8 cellular contexts compared by ENCODE assay signal in the genomic region with DNA sequence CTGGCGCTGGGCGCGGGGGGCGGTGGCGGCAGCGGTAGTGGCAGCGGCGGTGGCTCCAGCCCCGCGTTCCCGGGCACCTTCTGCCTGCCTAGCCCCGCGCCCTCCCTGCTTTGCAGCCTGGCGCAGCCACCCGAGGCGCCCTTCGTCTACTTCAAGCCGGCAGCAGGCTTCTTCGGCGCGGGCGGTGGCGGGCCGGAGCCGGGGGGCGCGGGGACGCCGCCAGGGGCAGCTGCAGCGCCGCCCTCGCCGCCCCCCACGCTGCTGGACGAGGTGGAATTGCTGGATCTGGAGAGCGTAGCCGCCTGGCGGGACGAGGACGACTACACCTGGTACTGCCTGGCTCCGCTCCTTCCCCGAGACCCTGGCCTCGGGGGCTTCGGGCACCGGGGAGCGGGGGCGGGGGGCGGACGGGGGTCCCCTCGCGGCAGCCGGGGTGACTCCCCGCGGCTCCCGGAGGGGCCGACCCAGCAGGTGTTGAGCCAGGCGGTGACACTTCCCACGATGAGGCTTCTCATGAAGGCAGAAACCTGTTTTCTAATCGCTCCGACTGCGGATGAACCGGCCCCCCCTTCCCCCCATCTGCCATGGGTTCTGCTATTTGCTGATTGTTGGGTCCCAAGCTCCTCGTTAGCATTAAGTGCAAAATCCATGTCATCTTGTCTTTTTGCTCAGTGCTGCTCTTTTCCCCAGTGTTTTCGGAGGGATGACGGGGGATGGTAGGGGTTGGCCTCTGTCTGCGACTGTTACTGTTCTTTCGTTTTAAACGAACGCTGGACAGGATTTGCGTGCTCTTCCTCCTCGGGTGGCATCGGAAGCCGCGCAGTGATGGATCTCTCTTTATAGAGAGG. TPM values are rescaled to one million over a fixed set of nuclear protein-coding genes. Genes with fewer than 3 reads are reported as not detected.
DNase-seq lines count a peak whose midpoint lies in the region; ATAC-seq and TF ChIP-seq lines count a peak whose summit lies in the region.

No MANE protein-coding gene starts in this region.

- DNase-seq in D341Med (ENCODE audit: low spot score) (peak; percentile 77), T-helper 2 cell (peak; percentile 17 to 81 (median 34)), astrocyte of the cerebellum (ENCODE audit: low read depth) (no peak), sigmoid colon (peak; percentile 62), glomerular visceral epithelial cell (ENCODE audit: extremely low spot score) (no peak)

- peak; percentile 22 for ATAC-seq in GM21381 (IDR thresholded peaks at IDR 0.05; ENCODE audit: unreplicated experiment)

- TF ChIP-seq EP300 in sigmoid colon (IDR thresholded peaks at IDR 0.05), result no peak

- no peak overlapping the region for H3K27ac ChIP-seq in HUES64 (ENCODE audit: low read depth, low read length)
- peak overlapping the region in 3 of 4 donors; percentile 19 to 74 (median 74) for H3K27ac ChIP-seq in sigmoid colon

- intact Hi-C loops in sigmoid colon (cut with DNase I), result loop anchor here (5.0 to 10.0 kb wide), 2 partner anchors 54 to 1054 kb away; no protein-coding TSS in a partner anchor

- H3K9me3 ChIP-seq in HUES64 (ENCODE audit: insufficient read depth, low read depth, low read length), result no peaks in the 10 kb centered on the region
- no peaks in the 10 kb centered on the region for H3K9me3 ChIP-seq in sigmoid colon

- H3K9ac ChIP-seq in HUES64 (ENCODE audit: low read depth, low read length), result peak overlapping the region; percentile 83

- peak overlapping the region; percentile 72 for H3K4me3 ChIP-seq in HUES64 (ENCODE audit: low read length)
- peak overlapping the region; percentile 47 for H3K4me3 ChIP-seq in astrocyte of the cerebellum (ENCODE audit: low read depth, low read length)
- H3K4me3 ChIP-seq in iPS-11a (ENCODE audit: low read depth, low read length), result peak overlapping the region; percentile 74
- H3K4me3 ChIP-seq in sigmoid colon, result peak overlapping the region; percentile 56 to 94 (median 82)

- H3K4me1 ChIP-seq in HUES64 (ENCODE audit: insufficient read depth, low read length) (peaks cover 20% of the 10 kb centered on the region), sigmoid colon (peaks cover 0 to 20% (median 12%) of the 10 kb centered on the region in 4 donors)

- no peaks in the 10 kb centered on the region for H3K36me3 ChIP-seq in HUES64 (ENCODE audit: insufficient read depth, low read length)
- no peaks in the 10 kb centered on the region for H3K36me3 ChIP-seq in sigmoid colon

- no peak for TF ChIP-seq CTCF in astrocyte of the cerebellum (IDR thresholded peaks at IDR 0.05; ENCODE audit: low read depth, low read length, missing control alignments)
- no peak for TF ChIP-seq CTCF in sigmoid colon (IDR thresholded peaks at IDR 0.05)

- H3K27me3 ChIP-seq in HUES64 (ENCODE audit: insufficient read depth, low read length), result peaks cover 18% of the 10 kb centered on the region
- H3K27me3 ChIP-seq in sigmoid colon, result no peaks in the 10 kb centered on the region

- WGBS in HUES64, result under 1% methylated on average over 74 of the region's 74 CpGs
- 1% methylated on average over 74 of the region's 74 CpGs for WGBS in sigmoid colon, 2 donors

- no peak for TF ChIP-seq POLR2A in sigmoid colon (IDR thresholded peaks at IDR 0.05)

- in situ Hi-C loops in astrocyte of the cerebellum (cut with HindIII; ENCODE audit: low sequenced_read_pairs), result no loop called here

RNA-seq across cellular contexts. Expression of a gene that starts 0.9 kb away (rescaled TPM):
- 25.7 TPM for polyA plus RNA-seq in HUES64 (2013, experiment 1 of 2)
- 29.7 TPM for polyA plus RNA-seq in HUES64 (2013, experiment 2 of 2)
- total RNA-seq in sigmoid colon, result 10 to 100 TPM in 3 of 4 donors, 1 to 10 TPM in 1; 6.5 to 19.3 (median 13.0) TPM
- polyA plus RNA-seq in sigmoid colon, result 1 to 10 TPM in 2 of 3 donors, under 1 TPM in 1; 0.69 to 4.9 (median 2.4) TPM

Comparison
In these comparisons a context has a peak if more than half of its experiments do, and no peak if none do; other contexts are left out.
1. DNase-seq: peak in D341Med (single experiment), T-helper 2 cell (5 of 5) and sigmoid colon (single experiment); none in astrocyte of the cerebellum (single experiment) and glomerular visceral epithelial cell (single experiment).
2. Peak in every context shown above with its lines, with median percentiles within 50 percentile points of each other: H3K4me3 ChIP-seq.